In the genomic region with DNA sequence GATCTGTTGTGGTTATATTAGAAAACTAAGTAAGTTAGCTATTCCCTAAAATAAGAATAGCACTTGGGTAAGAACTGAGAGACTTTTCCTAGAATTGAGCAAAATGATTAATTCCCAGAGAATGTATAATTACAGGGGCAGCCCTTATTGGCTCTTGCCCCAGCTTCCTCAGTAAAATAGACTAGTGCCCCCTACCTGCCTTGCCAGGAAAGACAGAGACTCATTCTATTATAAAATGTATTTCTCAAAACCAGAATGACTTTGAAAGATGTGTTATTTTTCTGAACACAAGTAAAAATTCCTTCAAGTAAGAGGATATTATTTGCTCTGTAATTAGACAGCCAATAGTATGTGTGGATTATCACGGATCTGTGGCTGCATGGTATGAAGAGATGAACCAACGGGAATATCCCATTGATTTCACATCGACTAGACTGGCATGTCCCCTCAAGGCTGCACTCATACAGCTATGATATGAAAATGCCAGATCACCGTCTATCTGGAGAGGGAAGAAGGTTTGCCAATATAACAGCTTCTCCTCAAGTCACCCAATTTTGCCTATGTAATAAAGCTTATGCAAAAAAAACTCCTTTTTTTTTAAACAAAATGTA, we compare ENCODE assay signal across 8 cellular contexts. TPM values are rescaled to one million over a fixed set of nuclear protein-coding genes. Genes with fewer than 3 reads are reported as not detected.
DNase-seq lines count a peak whose midpoint lies in the region; ATAC-seq and TF ChIP-seq lines count a peak whose summit lies in the region.

No MANE protein-coding gene starts in this region.

- H3K27ac ChIP-seq in KMS-11, result no peak overlapping the region
- H3K27ac ChIP-seq in liver (ENCODE audit: low read depth in 1 of 2, low read length in 2 of 2), result peak overlapping the region; percentile 91 to 92
- peak overlapping the region; percentile 49 for H3K27ac ChIP-seq in substantia nigra (ENCODE audit: low read depth, low read length, poor library complexity, severe bottlenecking)

- peaks cover 22% of the 10 kb centered on the region for H3K79me2 ChIP-seq in KMS-11 (ENCODE audit: insufficient read depth, low read depth)

- peak; percentile 85 to 87 for TF ChIP-seq RAD21 in liver (IDR thresholded peaks at IDR 0.05)

- no peak overlapping the region for H3K9ac ChIP-seq in KMS-11
- H3K9ac ChIP-seq in liver (ENCODE audit: low read depth in 1 of 2, low read length in 2 of 2), result peak overlapping the region; percentile 58 to 76

- peak overlapping the region; percentile 77 for H3K27ac Mint-ChIP-seq in T-helper 1 cell treated with Interleukin-12 subunit alpha and Interleukin-12 subunit beta and Interleukin-4 antibody, amounts not matched to agents 30 μg/mL and 1 μg/mL, for 36 hours

- peaks cover 13% of the 10 kb centered on the region for H3K4me1 ChIP-seq in KMS-11 (ENCODE audit: low read depth, poor library complexity, severe bottlenecking)
- H3K4me1 ChIP-seq in liver (ENCODE audit: control insufficient read depth in 4 of 4, insufficient read depth in 4 of 4, low read length in 3 of 4), result peaks cover 6 to 76% (median 72%) of the 10 kb centered on the region in 4 donors

- H3K9me3 Mint-ChIP-seq in T-helper 1 cell treated with Interleukin-12 subunit alpha and Interleukin-12 subunit beta and Interleukin-4 antibody, amounts not matched to agents 30 μg/mL and 1 μg/mL, for 36 hours, result no peaks in the 10 kb centered on the region

- 21% methylated on average over 4 of the region's 4 CpGs for WGBS in liver

- TF ChIP-seq CTCF in KMS-11 (conservative IDR thresholded peaks at IDR 0.05; ENCODE audit: low read depth, low read length) (peak; percentile 69), cardiac fibroblast (IDR thresholded peaks at IDR 0.05; ENCODE audit: low read depth, low read length) (peak; percentile 73), liver (IDR thresholded peaks at IDR 0.05; ENCODE audit: low read depth, low read length, missing input control) (peak; percentile 82)

- no peak overlapping the region for H2AFZ ChIP-seq in KMS-11 (ENCODE audit: low read depth)

- H3K4me3 ChIP-seq in KMS-11 (IDR thresholded peaks at IDR 0.05; ENCODE audit: insufficient read depth, low read depth, low read length), result no peak overlapping the region
- no peak overlapping the region for H3K4me3 ChIP-seq in cardiac fibroblast (replicated peaks in 1 of 2; ENCODE audit: low read depth in 2 of 2, low read length in 2 of 2)
- H3K4me3 ChIP-seq in liver (ENCODE audit: low read depth in 1 of 3, low read length in 3 of 3), result no peak overlapping the region

- H3K36me3 ChIP-seq in KMS-11 (ENCODE audit: insufficient read depth), result no peaks in the 10 kb centered on the region
- H3K36me3 ChIP-seq in liver (ENCODE audit: control insufficient read depth in 4 of 4, insufficient read depth in 3 of 4, low read depth in 1 of 4, low read length in 3 of 4), result no peaks in the 10 kb centered on the region

- H3K4me3 Mint-ChIP-seq in T-helper 1 cell treated with Interleukin-12 subunit alpha and Interleukin-12 subunit beta and Interleukin-4 antibody, amounts not matched to agents 30 μg/mL and 1 μg/mL, for 36 hours, result peak overlapping the region; percentile 20

- H3K27me3 ChIP-seq in KMS-11 (ENCODE audit: insufficient read depth, low read depth), result no peaks in the 10 kb centered on the region
- no peaks in the 10 kb centered on the region for H3K27me3 ChIP-seq in liver (ENCODE audit: control insufficient read depth in 4 of 4, insufficient read depth in 4 of 4, low read length in 3 of 4)

- no peaks in the 10 kb centered on the region for H3K27me3 Mint-ChIP-seq in T-helper 1 cell treated with Interleukin-12 subunit alpha and Interleukin-12 subunit beta and Interleukin-4 antibody, amounts not matched to agents 30 μg/mL and 1 μg/mL, for 36 hours (ENCODE audit: low read depth)

- peaks cover 72% of the 10 kb centered on the region for H3K4me1 Mint-ChIP-seq in T-helper 1 cell treated with Interleukin-12 subunit alpha and Interleukin-12 subunit beta and Interleukin-4 antibody, amounts not matched to agents 30 μg/mL and 1 μg/mL, for 36 hours (ENCODE audit: low read depth)

- H3K36me3 Mint-ChIP-seq in T-helper 1 cell treated with Interleukin-12 subunit alpha and Interleukin-12 subunit beta and Interleukin-4 antibody, amounts not matched to agents 30 μg/mL and 1 μg/mL, for 36 hours (ENCODE audit: low read depth), result peaks cover 10% of the 10 kb centered on the region

- H3K4me2 ChIP-seq in KMS-11, result no peak overlapping the region

- ATAC-seq in HG03469 (IDR thresholded peaks at IDR 0.05; ENCODE audit: unreplicated experiment) (no peak), GM21526 (IDR thresholded peaks at IDR 0.05; ENCODE audit: low FRiP score, unreplicated experiment) (no peak)

- DNase-seq in EH (ENCODE audit: low read depth), result peak; percentile 88
- DNase-seq in cardiac fibroblast (ENCODE audit: low read depth in 2 of 2), result peak; percentile 87 to 90
- peak in 21 of 49 donors; percentile 6 to 60 (median 36) for DNase-seq in substantia nigra (lab: John Stamatoyannopoulos, UW)

- no peaks in the 10 kb centered on the region for H3K9me3 ChIP-seq in liver (ENCODE audit: control insufficient read depth in 4 of 4, low read length in 3 of 4)

- no peaks in the 10 kb centered on the region for H4K20me1 ChIP-seq in KMS-11 (ENCODE audit: insufficient read depth)

TF ChIP-seq in liver, 16 proteins besides CTCF, POLR2A, EP300 and RAD21:
- no peak for TF ChIP-seq RXRA (IDR thresholded peaks at IDR 0.05)
- TF ChIP-seq JUND (IDR thresholded peaks at IDR 0.05), result peak in 1 of 2 donors; percentile 18
- no peak for TF ChIP-seq SP1 (IDR thresholded peaks at IDR 0.05)
- TF ChIP-seq, protein P1, sequence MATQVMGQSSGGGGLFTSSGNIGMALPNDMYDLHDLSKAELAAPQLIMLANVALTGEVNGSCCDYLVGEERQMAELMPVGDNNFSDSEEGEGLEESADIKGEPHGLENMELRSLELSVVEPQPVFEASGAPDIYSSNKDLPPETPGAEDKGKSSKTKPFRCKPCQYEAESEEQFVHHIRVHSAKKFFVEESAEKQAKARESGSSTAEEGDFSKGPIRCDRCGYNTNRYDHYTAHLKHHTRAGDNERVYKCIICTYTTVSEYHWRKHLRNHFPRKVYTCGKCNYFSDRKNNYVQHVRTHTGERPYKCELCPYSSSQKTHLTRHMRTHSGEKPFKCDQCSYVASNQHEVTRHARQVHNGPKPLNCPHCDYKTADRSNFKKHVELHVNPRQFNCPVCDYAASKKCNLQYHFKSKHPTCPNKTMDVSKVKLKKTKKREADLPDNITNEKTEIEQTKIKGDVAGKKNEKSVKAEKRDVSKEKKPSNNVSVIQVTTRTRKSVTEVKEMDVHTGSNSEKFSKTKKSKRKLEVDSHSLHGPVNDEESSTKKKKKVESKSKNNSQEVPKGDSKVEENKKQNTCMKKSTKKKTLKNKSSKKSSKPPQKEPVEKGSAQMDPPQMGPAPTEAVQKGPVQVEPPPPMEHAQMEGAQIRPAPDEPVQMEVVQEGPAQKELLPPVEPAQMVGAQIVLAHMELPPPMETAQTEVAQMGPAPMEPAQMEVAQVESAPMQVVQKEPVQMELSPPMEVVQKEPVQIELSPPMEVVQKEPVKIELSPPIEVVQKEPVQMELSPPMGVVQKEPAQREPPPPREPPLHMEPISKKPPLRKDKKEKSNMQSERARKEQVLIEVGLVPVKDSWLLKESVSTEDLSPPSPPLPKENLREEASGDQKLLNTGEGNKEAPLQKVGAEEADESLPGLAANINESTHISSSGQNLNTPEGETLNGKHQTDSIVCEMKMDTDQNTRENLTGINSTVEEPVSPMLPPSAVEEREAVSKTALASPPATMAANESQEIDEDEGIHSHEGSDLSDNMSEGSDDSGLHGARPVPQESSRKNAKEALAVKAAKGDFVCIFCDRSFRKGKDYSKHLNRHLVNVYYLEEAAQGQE (IDR thresholded peaks at IDR 0.05), result no peak

RNA-seq across cellular contexts. Expression of a gene that starts 7.4 kb away (rescaled TPM):
- 100 to 1,000 TPM in 1 of 2 donors, 10 to 100 TPM in 1; 28.4 to 172 TPM for total RNA-seq in liver
- polyA plus RNA-seq in liver, result 10 to 100 TPM; 34.1 to 45.3 TPM

RNA-seq across cellular contexts. Expression of a gene that starts 11.0 kb away (rescaled TPM):
- total RNA-seq in liver, result 1 to 10 TPM; 8.3 to 9.0 TPM
- polyA plus RNA-seq in liver, result 1 to 10 TPM in 1 of 2 donors, under 1 TPM in 1; 0.47 to 1.1 TPM
